13 cellular contexts compared by ENCODE assay signal in genomic region chr18:5158171-5158570, GRCh38. TPM values are rescaled to one million over a fixed set of nuclear protein-coding genes. Genes with fewer than 3 reads are reported as not detected.
"Had no signal": no experiment of that assay in that cellular context is flagged by ENCODE, and none has a peak within 500 bp of the region (broad histone marks: within the 10 kb centered on the region; RNA-seq: fewer than 3 reads in every experiment).

No MANE protein-coding gene starts in this region.

- H3K36me3 Mint-ChIP-seq: WTC11 had no signal

- H3K9me3 Mint-ChIP-seq: activated T-cell treated with anti-CD3 and anti-CD28 coated beads, Interleukin-2, amount 50 U/mL, for 72 hours; WTC11 had no signal

- DNase-seq: activated T-cell treated with anti-CD3 and anti-CD28 coated beads, Interleukin-2, amount 50 U/mL, for 72 hours; brain microvascular endothelial cell; dermis blood vessel endothelial cell; hippocampal formation; posterior cingulate gyrus; stimulated activated CD4-positive, alpha-beta T cell treated with anti-CD3 and anti-CD28 coated beads, Interleukin-4, amount 100 ng/mL, for 4 hours; T-helper 17 cell had no signal

- H3K27ac Mint-ChIP-seq: activated T-cell treated with anti-CD3 and anti-CD28 coated beads, Interleukin-2, amount 50 U/mL, for 72 hours; WTC11 had no signal

- ATAC-seq: activated T-cell treated with anti-CD3 and anti-CD28 coated beads, Interleukin-2, amount 50 U/mL, for 72 hours; SK-N-SH treated with all-trans-retinoic acid at 6 μM for 48 hours; T-helper 17 cell; WTC11 had no signal

- H3K4me3 Mint-ChIP-seq: T-helper 17 cell, WTC11 had no signal

RNA-seq across cellular contexts. Expression of gene AKAIN1, which starts 38.9 kb away (rescaled TPM):
- total RNA-seq: activated T-cell treated with anti-CD3 and anti-CD28 coated beads, Interleukin-2, amount 50 U/mL, for 72 hours; dermis blood vessel endothelial cell; lower leg skin; mesenteric fat pad; right atrium auricular region; T-helper 17 cell; tibial nerve; WTC11 had no signal
